In genomic region chr7:24778543-24779282, GRCh38 we compare ENCODE assay signal across 2 cellular contexts.
TF ChIP-seq lines count a peak whose summit lies in the region.

No MANE protein-coding gene starts in this region.

TF ChIP-seq in SK-N-SH, 30 proteins besides CTCF, POLR2A, EP300 and RAD21 (continued from another document):
- no peak for TF ChIP-seq IRF3 (IDR thresholded peaks at IDR 0.05; ENCODE audit: low read depth, low read length)
- TF ChIP-seq ZBTB33 (IDR thresholded peaks at IDR 0.05; ENCODE audit: borderline replicate concordance, low read depth), result no peak
- no peak for TF ChIP-seq PBX3 (IDR thresholded peaks at IDR 0.05)
- TF ChIP-seq REST (IDR thresholded peaks at IDR 0.05; ENCODE audit: low read depth, low read length), result no peak
- TF ChIP-seq SMC3 (IDR thresholded peaks at IDR 0.05; ENCODE audit: low read depth, low read length), result no peak
- no peak for TF ChIP-seq YY1 (IDR thresholded peaks at IDR 0.05; ENCODE audit: low read depth)

TF ChIP-seq in SK-N-SH treated with all-trans-retinoic acid at 6 μM for 48 hours, 23 proteins besides CTCF, POLR2A, EP300 and RAD21 (continued from another document):
- TF ChIP-seq SNAI2 (CRISPR knock-in tag; IDR thresholded peaks at IDR 0.05) (no peak), ZC3H10 (CRISPR knock-in tag; IDR thresholded peaks at IDR 0.05) (no peak), POU6F1 (CRISPR knock-in tag; IDR thresholded peaks at IDR 0.05; ENCODE audit: borderline replicate concordance, low read depth) (no peak), PPARA (CRISPR knock-in tag; IDR thresholded peaks at IDR 0.05; ENCODE audit: borderline replicate concordance) (no peak), TOX (CRISPR knock-in tag; IDR thresholded peaks at IDR 0.05; ENCODE audit: borderline replicate concordance) (no peak)
